19 cellular contexts compared by ENCODE assay signal in the genomic region with DNA sequence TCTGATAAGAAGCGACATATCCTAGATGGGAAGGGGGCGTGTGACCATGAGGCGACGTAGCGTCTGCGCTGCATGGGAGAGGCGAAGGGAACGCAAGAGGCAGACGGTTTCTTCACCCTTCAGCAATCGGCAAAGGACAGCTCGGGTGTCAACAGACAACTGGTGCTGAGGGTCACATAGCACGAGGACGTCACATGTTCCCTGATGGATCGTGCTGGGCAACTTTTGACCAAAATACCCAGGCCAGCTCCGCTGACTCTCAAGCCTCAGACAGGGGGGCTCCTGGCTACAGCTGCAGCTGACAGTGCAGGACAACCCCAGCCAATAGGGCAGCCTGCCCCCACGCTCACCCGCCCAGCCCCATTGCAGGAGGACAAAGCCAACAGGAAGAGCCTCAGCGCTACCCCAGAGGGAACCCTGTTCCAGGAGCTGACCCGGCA.
"Had no signal": no experiment of that assay in that cellular context is flagged by ENCODE, and none has a peak within 500 bp of the region (broad histone marks: within the 10 kb centered on the region; RNA-seq: fewer than 3 reads in every experiment).

No MANE protein-coding gene starts in this region.

- H2AFZ ChIP-seq: parathyroid adenoma had no signal

- H3K4me1 Mint-ChIP-seq: activated naive CD8-positive, alpha-beta T cell treated with anti-CD3 and anti-CD28 coated beads for 36 hours; naive thymus-derived CD8-positive, alpha-beta T cell had no signal

- H3K9ac ChIP-seq: parathyroid adenoma had no signal

- FAIRE-seq: bronchial epithelial cell, islet of Langerhans had no signal

- H3K9me3 Mint-ChIP-seq: activated CD4-positive, alpha-beta memory T cell treated with anti-CD3 and anti-CD28 coated beads for 36 hours; activated naive CD8-positive, alpha-beta T cell treated with anti-CD3 and anti-CD28 coated beads for 36 hours; naive thymus-derived CD8-positive, alpha-beta T cell; T-helper 1 cell treated with Interleukin-12 subunit alpha and Interleukin-12 subunit beta and Interleukin-4 antibody, amounts not matched to agents 30 μg/mL and 1 μg/mL, for 36 hours had no signal

- H3K27me3 Mint-ChIP-seq: activated naive CD8-positive, alpha-beta T cell treated with anti-CD3 and anti-CD28 coated beads for 36 hours had no signal

- H3K4me3 ChIP-seq: heart left ventricle, sigmoid colon had no signal

- H3K27ac ChIP-seq: epithelial cell of prostate, heart left ventricle, parathyroid adenoma had no signal

- H3K36me3 ChIP-seq: heart left ventricle, sigmoid colon had no signal

- H3K36me3 Mint-ChIP-seq: activated CD4-positive, alpha-beta memory T cell treated with anti-CD3 and anti-CD28 coated beads for 36 hours; activated naive CD8-positive, alpha-beta T cell treated with anti-CD3 and anti-CD28 coated beads for 36 hours; naive thymus-derived CD8-positive, alpha-beta T cell had no signal

- H3K9me3 ChIP-seq: heart left ventricle, sigmoid colon had no signal

- H3K79me2 ChIP-seq: parathyroid adenoma had no signal

- H3K27ac Mint-ChIP-seq: activated CD4-positive, alpha-beta memory T cell treated with anti-CD3 and anti-CD28 coated beads for 36 hours; activated naive CD8-positive, alpha-beta T cell treated with anti-CD3 and anti-CD28 coated beads for 36 hours; T-helper 1 cell treated with Interleukin-12 subunit alpha and Interleukin-12 subunit beta and Interleukin-4 antibody, amounts not matched to agents 30 μg/mL and 1 μg/mL, for 36 hours had no signal

- H3K4me1 ChIP-seq: parathyroid adenoma had no signal

- ATAC-seq: heart left ventricle; left cardiac atrium; naive thymus-derived CD8-positive, alpha-beta T cell; stimulated activated naive CD8-positive, alpha-beta T cell treated with anti-CD3 and anti-CD28 coated beads, Interleukin-15, Interleukin-2, amounts not matched to agents 100 U/mL and 50 U/mL, for 24 hours had no signal

- H3K27me3 ChIP-seq: sigmoid colon had no signal

- DNase-seq: activated CD4-positive, alpha-beta memory T cell treated with anti-CD3 and anti-CD28 coated beads for 36 hours; activated CD4-positive, alpha-beta T cell treated with anti-CD3 and anti-CD28 coated beads for 48 hours; activated naive CD4-positive, alpha-beta T cell treated with Interleukin-2 at 50 U/mL for 16 hours; activated naive CD8-positive, alpha-beta T cell treated with anti-CD3 and anti-CD28 coated beads for 36 hours; activated T-cell treated with anti-CD3 and anti-CD28 coated beads, Interleukin-2, amount 50 U/mL, for 48 hours; cerebellar nuclear complex; cortex of kidney; left cardiac atrium; naive thymus-derived CD8-positive, alpha-beta T cell; sigmoid colon; stimulated activated CD4-positive, alpha-beta T cell treated with anti-CD3 and anti-CD28 coated beads, Interleukin-4, amount 100 ng/mL, for 24 hours; stimulated activated naive CD8-positive, alpha-beta T cell treated with anti-CD3 and anti-CD28 coated beads, Interleukin-15, Interleukin-2, amounts not matched to agents 100 U/mL and 50 U/mL, for 24 hours; T1000 had no signal

- H3K4me3 Mint-ChIP-seq: activated CD4-positive, alpha-beta memory T cell treated with anti-CD3 and anti-CD28 coated beads for 36 hours; activated naive CD8-positive, alpha-beta T cell treated with anti-CD3 and anti-CD28 coated beads for 36 hours; naive thymus-derived CD8-positive, alpha-beta T cell; T-helper 1 cell treated with Interleukin-12 subunit alpha and Interleukin-12 subunit beta and Interleukin-4 antibody, amounts not matched to agents 30 μg/mL and 1 μg/mL, for 36 hours had no signal
